22 cellular contexts compared by ENCODE assay signal in genomic region chrX:38935561-38935960, GRCh38.
DNase-seq lines count a peak whose midpoint lies in the region; ATAC-seq, FAIRE-seq and TF ChIP-seq lines count a peak whose summit lies in the region.
"Had no signal": no experiment of that assay in that cellular context is flagged by ENCODE, and none has a peak within 500 bp of the region (broad histone marks: within the 10 kb centered on the region; RNA-seq: fewer than 3 reads in every experiment).

No MANE protein-coding gene starts in this region.

- no peak for DNase-seq in GM18507 (ENCODE audit: extremely low spot score, insufficient read length, low read depth)
- DNase-seq in stimulated activated naive B cell treated with anti-CD40 and anti-IgM and Interleukin-4, amounts not matched to agents 10 μg/mL and 1 μg/mL and 100 μg/mL, for 72 hours: no peak
- DNase-seq in activated gamma-delta T cell (lab: John Stamatoyannopoulos, UW): no peak
- DNase-seq in D721Med (ENCODE audit: insufficient read length, low spot score): no peak
- DNase-seq in cardiac septum (ENCODE audit: low spot score): no peak
- DNase-seq: BE2C, DMS 273 treated with DMSO at 0.1 percent for 48 hours, H9, HFFc6, KG1, NCI-H1092 treated with DMSO at 0.1 percent for 48 hours, NCI-H1436 treated with DMSO at 0.1 percent for 48 hours, NCI-H2029, NCI-H345, NCI-H524 treated with DMSO at 0.1 percent for 48 hours, NCI-H82, SJCRH30, T-cell had no signal

- no peaks in the 10 kb centered on the region for H3K9me3 Mint-ChIP-seq in stimulated activated naive B cell treated with anti-CD40 and anti-IgM and Interleukin-4, amounts not matched to agents 10 μg/mL and 1 μg/mL and 100 μg/mL, for 72 hours
- H3K9me3 Mint-ChIP-seq: HFFc6; T-cell; T-helper 2 cell treated with Interferon-gamma antibody and Interleukin-4, amounts not matched to agents 5 μg/mL and 100 μg/mL, for 36 hours had no signal

- no peaks in the 10 kb centered on the region for H3K4me1 Mint-ChIP-seq in stimulated activated naive B cell treated with anti-CD40 and anti-IgM and Interleukin-4, amounts not matched to agents 10 μg/mL and 1 μg/mL and 100 μg/mL, for 72 hours
- H3K4me1 Mint-ChIP-seq: H9, T-cell had no signal

- FAIRE-seq in GM18507 (lab: Jason Lieb, UNC) (peak; percentile 88), D721Med (lab: Jason Lieb, UNC) (no peak)
- FAIRE-seq: RCC 7860 had no signal

- no peaks in the 10 kb centered on the region for H3K36me3 Mint-ChIP-seq in stimulated activated naive B cell treated with anti-CD40 and anti-IgM and Interleukin-4, amounts not matched to agents 10 μg/mL and 1 μg/mL and 100 μg/mL, for 72 hours
- H3K36me3 Mint-ChIP-seq: T-cell had no signal

- no peak overlapping the region for H3K4me3 Mint-ChIP-seq in stimulated activated naive B cell treated with anti-CD40 and anti-IgM and Interleukin-4, amounts not matched to agents 10 μg/mL and 1 μg/mL and 100 μg/mL, for 72 hours
- H3K4me3 Mint-ChIP-seq: H9; HFFc6; T-cell; T-helper 2 cell treated with Interferon-gamma antibody and Interleukin-4, amounts not matched to agents 5 μg/mL and 100 μg/mL, for 36 hours had no signal

- ATAC-seq in GM21723 (IDR thresholded peaks at IDR 0.05; ENCODE audit: unreplicated experiment) (peak; percentile 56), HG03060 (IDR thresholded peaks at IDR 0.05; ENCODE audit: low read depth, unreplicated experiment) (peak; percentile 60)
- peak; percentile 47 to 51 for ATAC-seq in stimulated activated naive B cell treated with anti-CD40 and anti-IgM and Interleukin-4, amounts not matched to agents 10 μg/mL and 1 μg/mL and 100 μg/mL, for 72 hours (replicated peaks)
- ATAC-seq: T-cell had no signal

- TF ChIP-seq CTCF in D721Med (IDR thresholded peaks at IDR 0.05; ENCODE audit: insufficient read depth, missing control alignments): no peak

- intact Hi-C loops in cardiac septum (cut with DNase I): loop anchor here (10.0 kb wide), 1 partner anchor 131 kb away; the partner anchor contains the start of gene MID1IP1

- no peak overlapping the region for H3K27ac Mint-ChIP-seq in stimulated activated naive B cell treated with anti-CD40 and anti-IgM and Interleukin-4, amounts not matched to agents 10 μg/mL and 1 μg/mL and 100 μg/mL, for 72 hours
- H3K27ac Mint-ChIP-seq: H9; HFFc6; T-cell; T-helper 2 cell treated with Interferon-gamma antibody and Interleukin-4, amounts not matched to agents 5 μg/mL and 100 μg/mL, for 36 hours had no signal

- H3K27me3 Mint-ChIP-seq in stimulated activated naive B cell treated with anti-CD40 and anti-IgM and Interleukin-4, amounts not matched to agents 10 μg/mL and 1 μg/mL and 100 μg/mL, for 72 hours: no peaks in the 10 kb centered on the region
- H3K27me3 Mint-ChIP-seq: T-cell had no signal
